11 cellular contexts compared by ENCODE assay signal in genomic region chr19:2609389-2610116, GRCh38.
DNase-seq lines count a peak whose midpoint lies in the region; ATAC-seq and TF ChIP-seq lines count a peak whose summit lies in the region.
"Had no signal": no experiment of that assay in that cellular context is flagged by ENCODE, and none has a peak within 500 bp of the region (broad histone marks: within the 10 kb centered on the region; RNA-seq: fewer than 3 reads in every experiment).

No MANE protein-coding gene starts in this region.

- peak in 1 of 10 donors; percentile 54 for DNase-seq in naive thymus-derived CD8-positive, alpha-beta T cell
- DNase-seq in stomach (no peak), NCI-H2081 (lab: John Stamatoyannopoulos, UW) (no peak)
- DNase-seq: Caco-2, GOT3 had no signal

- TF ChIP-seq POLR2A in stomach (IDR thresholded peaks at IDR 0.05), result no peak

- ATAC-seq in GM18907 (IDR thresholded peaks at IDR 0.05; ENCODE audit: unreplicated experiment) (peak; percentile 20), HG03354 (IDR thresholded peaks at IDR 0.05; ENCODE audit: poor library complexity, severe bottlenecking, unreplicated experiment) (no peak)
- ATAC-seq in activated T-helper 17 cell treated with anti-CD3 and anti-CD28 coated beads, Interleukin-2, amount 50 U/mL, for 72 hours (replicated peaks), result no peak
- ATAC-seq in naive thymus-derived CD8-positive, alpha-beta T cell, result no peak

- H3K27ac ChIP-seq in stomach, result peak overlapping the region in 2 of 5 donors; percentile 5 to 91

- peaks cover 6 to 31% (median 17%) of the 10 kb centered on the region in 4 donors for H3K4me1 ChIP-seq in stomach
- H3K4me1 ChIP-seq: Caco-2 had no signal

- TF ChIP-seq CTCF in stomach (IDR thresholded peaks at IDR 0.05), result no peak

- H3K36me3 ChIP-seq in stomach, result no peaks in the 10 kb centered on the region
- H3K36me3 ChIP-seq: suprapubic skin had no signal

- no peaks in the 10 kb centered on the region for H3K27me3 Mint-ChIP-seq in activated T-helper 17 cell treated with anti-CD3 and anti-CD28 coated beads, Interleukin-2, amount 50 U/mL, for 72 hours
- H3K27me3 Mint-ChIP-seq in naive thymus-derived CD8-positive, alpha-beta T cell, result no peaks in the 10 kb centered on the region

- H3K27ac Mint-ChIP-seq in activated T-helper 17 cell treated with anti-CD3 and anti-CD28 coated beads, Interleukin-2, amount 50 U/mL, for 72 hours, result peak overlapping the region; percentile 26
- peak overlapping the region in 5 of 10 donors; percentile 31 to 92 (median 44) for H3K27ac Mint-ChIP-seq in naive thymus-derived CD8-positive, alpha-beta T cell
- H3K27ac Mint-ChIP-seq: dendritic cell treated with granulocyte-macrophage colony-stimulating factor and Interleukin-4, amounts not matched to agents 40 ng/mL and 50 ng/mL, for 4 days had no signal

- H3K27me3 ChIP-seq in stomach, result no peaks in the 10 kb centered on the region

- 75 to 83% (median 80%) methylated on average over 11 to 20 of the region's 20 CpGs for WGBS in stomach, 5 donors

- peak overlapping the region; percentile 79 for H3K4me3 Mint-ChIP-seq in activated T-helper 17 cell treated with anti-CD3 and anti-CD28 coated beads, Interleukin-2, amount 50 U/mL, for 72 hours
- peak overlapping the region; percentile 15 to 82 (median 58) for H3K4me3 Mint-ChIP-seq in naive thymus-derived CD8-positive, alpha-beta T cell
- H3K4me3 Mint-ChIP-seq: dendritic cell treated with granulocyte-macrophage colony-stimulating factor and Interleukin-4, amounts not matched to agents 40 ng/mL and 50 ng/mL, for 4 days had no signal

- H3K9me3 Mint-ChIP-seq in activated T-helper 17 cell treated with anti-CD3 and anti-CD28 coated beads, Interleukin-2, amount 50 U/mL, for 72 hours, result no peaks in the 10 kb centered on the region
- H3K9me3 Mint-ChIP-seq in naive thymus-derived CD8-positive, alpha-beta T cell, result no peaks in the 10 kb centered on the region

- POLR2A ChIA-PET in naive thymus-derived CD8-positive, alpha-beta T cell (lab: Charles Lee), result interaction anchor here (0.7 to 14.1 kb wide), 8 partner anchors 9 to 143 kb away, joined by 3 to 346 read pairs (median 5); partner anchors contain the start of gene GADD45B

- peaks cover 7% of the 10 kb centered on the region for H3K36me3 Mint-ChIP-seq in activated T-helper 17 cell treated with anti-CD3 and anti-CD28 coated beads, Interleukin-2, amount 50 U/mL, for 72 hours (ENCODE audit: low read depth)
- H3K36me3 Mint-ChIP-seq in naive thymus-derived CD8-positive, alpha-beta T cell, result no peaks in the 10 kb centered on the region

- H3K4me1 Mint-ChIP-seq in activated T-helper 17 cell treated with anti-CD3 and anti-CD28 coated beads, Interleukin-2, amount 50 U/mL, for 72 hours, result peaks cover 16% of the 10 kb centered on the region
- peaks cover 13 to 63% (median 40%) of the 10 kb centered on the region in 4 donors for H3K4me1 Mint-ChIP-seq in naive thymus-derived CD8-positive, alpha-beta T cell

- TF ChIP-seq EP300 in stomach (IDR thresholded peaks at IDR 0.05), result no peak

- intact Hi-C loops in stomach (cut with DNase I; ENCODE audit: low total_unique reads), result loop anchor here (5.0 kb wide), 1 partner anchor 137 kb away; no protein-coding TSS in a partner anchor

- H3K9me3 ChIP-seq in stomach, result peaks cover 0 to 3% (median 0%) of the 10 kb centered on the region in 4 donors
- H3K9me3 ChIP-seq: suprapubic skin had no signal

- peak overlapping the region; percentile 9; the same call in 1 of the 2 replicates for H3K4me3 ChIP-seq in GM08714 (ENCODE audit: low read length)
- no peak overlapping the region for H3K4me3 ChIP-seq in stomach
- H3K4me3 ChIP-seq: suprapubic skin had no signal
